In the genomic region with DNA sequence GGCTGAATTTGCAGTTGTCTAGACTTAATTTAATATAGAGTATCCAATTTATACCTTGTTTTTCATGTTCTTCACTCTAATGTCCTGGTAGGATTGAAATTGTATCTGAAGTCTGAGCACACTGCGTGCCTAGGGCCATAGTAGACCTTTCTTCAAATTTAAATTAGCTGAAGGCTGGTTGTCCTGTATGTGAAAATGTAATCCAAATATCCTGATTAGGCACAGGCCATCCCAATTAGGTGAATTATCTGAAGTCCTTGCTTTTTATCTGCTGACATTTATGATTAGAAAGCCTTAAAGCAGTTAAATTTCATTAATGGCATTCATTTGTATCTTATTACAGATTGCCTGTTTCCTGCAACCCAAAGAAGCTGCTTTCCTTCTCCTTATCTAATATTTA, we compare ENCODE assay signal across 40 cellular contexts. TPM values are rescaled to one million over a fixed set of nuclear protein-coding genes. Genes with fewer than 3 reads are reported as not detected.
"Had no signal": no experiment of that assay in that cellular context is flagged by ENCODE, and none has a peak within 500 bp of the region (broad histone marks: within the 10 kb centered on the region; RNA-seq: fewer than 3 reads in every experiment).

No MANE protein-coding gene starts in this region.

- H3K27ac Mint-ChIP-seq: activated CD4-positive, alpha-beta memory T cell treated with anti-CD3 and anti-CD28 coated beads for 36 hours; activated CD4-positive, alpha-beta T cell treated with anti-CD3 and anti-CD28 coated beads for 36 hours; activated CD4-positive, alpha-beta T cell treated with anti-CD3 and anti-CD28 coated beads, Interleukin-2, amount 10 ng/mL, durations not matched to agents 24 days and 14 days; activated CD8-positive, alpha-beta memory T cell treated with anti-CD3 and anti-CD28 coated beads, Interleukin-2, amount 10 ng/mL, durations not matched to agents 7 days and 5 days; activated CD8-positive, alpha-beta T cell treated with anti-CD3 and anti-CD28 coated beads, Interleukin-2, amount 10 ng/mL, durations not matched to agents 7 days and 5 days; activated naive CD4-positive, alpha-beta T cell treated with anti-CD3 and anti-CD28 coated beads for 36 hours; activated naive CD4-positive, alpha-beta T cell treated with anti-CD3 and anti-CD28 coated beads, Interleukin-2, amount 50 U/mL, for 24 hours; activated naive CD8-positive, alpha-beta T cell treated with anti-CD3 and anti-CD28 coated beads for 36 hours; activated naive CD8-positive, alpha-beta T cell treated with anti-CD3 and anti-CD28 coated beads, Interleukin-2, amount 50 U/mL, for 24 hours; activated T-helper 1 cell treated with anti-CD3 and anti-CD28 coated beads, Interleukin-12 subunit alpha, Interleukin-12 subunit beta, Interleukin-2, Interleukin-4 antibody, amounts not matched to agents 30 ng/mL and 10 ng/mL and 1 ng/mL, durations not matched to agents 14 hours and 24 hours and 36 hours; activated T-helper 2 cell treated with anti-CD3 and anti-CD28 coated beads, Interferon-gamma antibody, Interleukin-2, Interleukin-4, amounts not matched to agents 10 μg/mL and 5 μg/mL and 100 μg/mL, durations not matched to agents 14 hours and 24 hours and 36 hours; T-helper 17 cell; T-helper 2 cell treated with Interferon-gamma antibody and Interleukin-4, amounts not matched to agents 5 μg/mL and 100 μg/mL, for 36 hours had no signal

- H3K27me3 Mint-ChIP-seq: activated CD4-positive, alpha-beta memory T cell treated with anti-CD3 and anti-CD28 coated beads for 36 hours; activated CD4-positive, alpha-beta T cell treated with anti-CD3 and anti-CD28 coated beads for 36 hours; activated CD4-positive, alpha-beta T cell treated with anti-CD3 and anti-CD28 coated beads, Interleukin-2, amount 10 ng/mL, durations not matched to agents 24 days and 14 days; activated CD8-positive, alpha-beta memory T cell treated with anti-CD3 and anti-CD28 coated beads, Interleukin-2, amount 10 ng/mL, durations not matched to agents 7 days and 5 days; activated naive CD4-positive, alpha-beta T cell treated with anti-CD3 and anti-CD28 coated beads, Interleukin-2, amount 50 U/mL, for 24 hours; activated naive CD8-positive, alpha-beta T cell treated with anti-CD3 and anti-CD28 coated beads for 36 hours; activated naive CD8-positive, alpha-beta T cell treated with anti-CD3 and anti-CD28 coated beads, Interleukin-2, amount 50 U/mL, for 24 hours; T-helper 17 cell had no signal

- H3K9me3 Mint-ChIP-seq: activated CD4-positive, alpha-beta T cell treated with anti-CD3 and anti-CD28 coated beads, Interleukin-2, amount 10 ng/mL, durations not matched to agents 24 days and 14 days; activated naive CD4-positive, alpha-beta T cell treated with anti-CD3 and anti-CD28 coated beads for 36 hours; activated naive CD4-positive, alpha-beta T cell treated with anti-CD3 and anti-CD28 coated beads, Interleukin-2, amount 50 U/mL, for 24 hours; activated naive CD8-positive, alpha-beta T cell treated with anti-CD3 and anti-CD28 coated beads for 36 hours; activated T-helper 1 cell treated with anti-CD3 and anti-CD28 coated beads, Interleukin-12 subunit alpha, Interleukin-12 subunit beta, Interleukin-2, Interleukin-4 antibody, amounts not matched to agents 30 ng/mL and 10 ng/mL and 1 ng/mL, durations not matched to agents 14 hours and 24 hours and 36 hours had no signal

- H3K4me3 ChIP-seq: adrenal gland, body of pancreas, esophagus squamous epithelium, gastroesophageal sphincter had no signal

- H3K4me3 Mint-ChIP-seq: activated CD4-positive, alpha-beta memory T cell treated with anti-CD3 and anti-CD28 coated beads for 36 hours; activated CD4-positive, alpha-beta T cell treated with anti-CD3 and anti-CD28 coated beads for 36 hours; activated CD4-positive, alpha-beta T cell treated with anti-CD3 and anti-CD28 coated beads, Interleukin-2, amount 10 ng/mL, durations not matched to agents 24 days and 14 days; activated CD8-positive, alpha-beta memory T cell treated with anti-CD3 and anti-CD28 coated beads, Interleukin-2, amount 10 ng/mL, durations not matched to agents 7 days and 5 days; activated CD8-positive, alpha-beta T cell treated with anti-CD3 and anti-CD28 coated beads, Interleukin-2, amount 10 ng/mL, durations not matched to agents 7 days and 5 days; activated naive CD4-positive, alpha-beta T cell treated with anti-CD3 and anti-CD28 coated beads for 36 hours; activated naive CD4-positive, alpha-beta T cell treated with anti-CD3 and anti-CD28 coated beads, Interleukin-2, amount 50 U/mL, for 24 hours; activated naive CD8-positive, alpha-beta T cell treated with anti-CD3 and anti-CD28 coated beads for 36 hours; activated naive CD8-positive, alpha-beta T cell treated with anti-CD3 and anti-CD28 coated beads, Interleukin-2, amount 50 U/mL, for 24 hours; activated T-helper 1 cell treated with anti-CD3 and anti-CD28 coated beads, Interleukin-12 subunit alpha, Interleukin-12 subunit beta, Interleukin-2, Interleukin-4 antibody, amounts not matched to agents 30 ng/mL and 10 ng/mL and 1 ng/mL, durations not matched to agents 14 hours and 24 hours and 36 hours; T-helper 17 cell; T-helper 2 cell treated with Interferon-gamma antibody and Interleukin-4, amounts not matched to agents 5 μg/mL and 100 μg/mL, for 36 hours had no signal

- H3K4me1 Mint-ChIP-seq: activated CD4-positive, alpha-beta T cell treated with anti-CD3 and anti-CD28 coated beads for 36 hours; activated CD4-positive, alpha-beta T cell treated with anti-CD3 and anti-CD28 coated beads, Interleukin-2, amount 10 ng/mL, durations not matched to agents 24 days and 14 days; activated naive CD4-positive, alpha-beta T cell treated with anti-CD3 and anti-CD28 coated beads, Interleukin-2, amount 50 U/mL, for 24 hours; activated naive CD8-positive, alpha-beta T cell treated with anti-CD3 and anti-CD28 coated beads for 36 hours; activated naive CD8-positive, alpha-beta T cell treated with anti-CD3 and anti-CD28 coated beads, Interleukin-2, amount 50 U/mL, for 24 hours; T-helper 17 cell had no signal

- ATAC-seq: activated CD4-positive, alpha-beta T cell treated with anti-CD3 and anti-CD28 coated beads for 36 hours; activated CD8-positive, alpha-beta memory T cell treated with anti-CD3 and anti-CD28 coated beads, Interleukin-2, amount 10 ng/mL, durations not matched to agents 7 days and 5 days; activated CD8-positive, alpha-beta T cell treated with anti-CD3 and anti-CD28 coated beads, Interleukin-2, amount 10 ng/mL, durations not matched to agents 7 days and 5 days; activated naive CD8-positive, alpha-beta T cell treated with anti-CD3 and anti-CD28 coated beads, Interleukin-2, amount 50 U/mL, for 24 hours; body of pancreas; gastroesophageal sphincter; T-helper 17 cell had no signal

- H3K27me3 ChIP-seq: adrenal gland, body of pancreas, esophagus squamous epithelium, gastroesophageal sphincter had no signal

- H3K4me1 ChIP-seq: esophagus squamous epithelium, gastroesophageal sphincter had no signal

- H3K9me3 ChIP-seq: adrenal gland, body of pancreas, esophagus squamous epithelium, gastroesophageal sphincter had no signal

- DNase-seq: activated CD4-positive, alpha-beta memory T cell treated with anti-CD3 and anti-CD28 coated beads for 36 hours; activated CD4-positive, alpha-beta T cell treated with anti-CD3 and anti-CD28 coated beads for 36 hours; activated CD4-positive, alpha-beta T cell treated with anti-CD3 and anti-CD28 coated beads, Interleukin-2, amount 10 ng/mL, durations not matched to agents 24 days and 14 days; activated CD4-positive, CD25-positive, alpha-beta regulatory T cell; activated CD4-positive, CD25-positive, alpha-beta regulatory T cell treated with anti-CD3 and anti-CD28 coated beads, Interleukin-2, amount 50 U/mL, for 72 hours; activated CD8-positive, alpha-beta memory T cell treated with anti-CD3 and anti-CD28 coated beads, Interleukin-2, amount 10 ng/mL, durations not matched to agents 7 days and 5 days; activated CD8-positive, alpha-beta memory T cell treated with anti-CD3 and anti-CD28 coated beads, Interleukin-2, amount 50 U/mL, for 4 hours; activated CD8-positive, alpha-beta T cell treated with anti-CD3 and anti-CD28 coated beads, Interleukin-2, amount 10 ng/mL, durations not matched to agents 7 days and 5 days; activated effector memory CD4-positive, alpha-beta T cell treated with anti-CD3 and anti-CD28 coated beads, Interleukin-2, amount 50 U/mL, for 16 hours; activated naive CD4-positive, alpha-beta T cell treated with anti-CD3 and anti-CD28 coated beads for 36 hours; activated naive CD8-positive, alpha-beta T cell treated with anti-CD3 and anti-CD28 coated beads for 36 hours; activated naive CD8-positive, alpha-beta T cell treated with anti-CD3 and anti-CD28 coated beads, Interleukin-2, amount 50 U/mL, for 24 hours; activated T-cell treated with anti-CD3 and anti-CD28 coated beads, Interleukin-2, amount 50 U/mL, for 1 hour; activated T-cell treated with anti-CD3 and anti-CD28 coated beads, Interleukin-2, amount 50 U/mL, for 48 hours; adrenal gland; amygdala; aorta; body of pancreas; caudate nucleus; cortex of kidney; effector CD8-positive, alpha-beta T cell; esophagus squamous epithelium; foreskin melanocyte; T-helper 1 cell; T-helper 17 cell; T1000; WERI-Rb-1 had no signal

- H3K27ac ChIP-seq: body of pancreas, epithelial cell of prostate, esophagus squamous epithelium, gastroesophageal sphincter, WERI-Rb-1 had no signal

RNA-seq across cellular contexts. Expression of a gene that starts 48.2 kb away (rescaled TPM):
- total RNA-seq: activated CD8-positive, alpha-beta memory T cell treated with anti-CD3 and anti-CD28 coated beads for 36 hours; activated CD8-positive, alpha-beta memory T cell treated with anti-CD3 and anti-CD28 coated beads, Interleukin-2, amount 10 ng/mL, durations not matched to agents 7 days and 5 days; activated CD8-positive, alpha-beta T cell treated with anti-CD3 and anti-CD28 coated beads, Interleukin-2, amount 10 ng/mL, durations not matched to agents 7 days and 5 days; activated naive CD4-positive, alpha-beta T cell treated with anti-CD3 and anti-CD28 coated beads for 36 hours; activated naive CD8-positive, alpha-beta T cell treated with anti-CD3 and anti-CD28 coated beads for 36 hours; activated T-helper 1 cell treated with anti-CD3 and anti-CD28 coated beads, Interleukin-12 subunit alpha, Interleukin-12 subunit beta, Interleukin-2, Interleukin-4 antibody, amounts not matched to agents 30 ng/mL and 10 ng/mL and 1 ng/mL, durations not matched to agents 14 hours and 24 hours and 36 hours; adrenal gland; aorta; body of pancreas; chondrocyte; dermis microvascular lymphatic vessel endothelial cell; endothelial cell of umbilical vein; fibroblast of lung; fibroblast of villous mesenchyme; glomerular endothelial cell; T-helper 17 cell had no signal
- polyA plus RNA-seq: aorta, endothelial cell of umbilical vein, fibroblast of lung had no signal
